Comparison of ENCODE assay signal across 10 cellular contexts in genomic region chr14:46048127-46048526, GRCh38.
DNase-seq lines count a peak whose midpoint lies in the region; TF ChIP-seq lines count a peak whose summit lies in the region.
"Had no signal": no experiment of that assay in that cellular context is flagged by ENCODE, and none has a peak within 500 bp of the region (broad histone marks: within the 10 kb centered on the region; RNA-seq: fewer than 3 reads in every experiment).

No MANE protein-coding gene starts in this region.

- no CpG with 5 or more reads among the region's 3 CpGs for WGBS in iPS DF 6.9 (ENCODE audit: insufficient coverage, insufficient read length)
- WGBS in suprapubic skin, result 34% methylated on average over 3 of the region's 3 CpGs

- intact Hi-C loops in posterior vena cava (cut with DNase I), result no loop called here

- H3K36me3 ChIP-seq in iPS DF 6.9 (ENCODE audit: control insufficient read depth, insufficient read depth, low read length) (no peaks in the 10 kb centered on the region), suprapubic skin (no peaks in the 10 kb centered on the region)
- H3K36me3 ChIP-seq: right atrium auricular region had no signal

- TF ChIP-seq POLR2A in suprapubic skin (IDR thresholded peaks at IDR 0.05), result no peak

- H3K4me3 ChIP-seq in iPS DF 6.9 (ENCODE audit: low read length) (no peak overlapping the region), suprapubic skin (no peak overlapping the region)
- H3K4me3 ChIP-seq: right atrium auricular region had no signal

- no peak for TF ChIP-seq CTCF in suprapubic skin (IDR thresholded peaks at IDR 0.05)

- no peak for TF ChIP-seq EP300 in suprapubic skin (IDR thresholded peaks at IDR 0.05)

- H3K27me3 ChIP-seq in iPS DF 6.9 (ENCODE audit: control insufficient read depth, insufficient read depth, low read length) (no peaks in the 10 kb centered on the region), suprapubic skin (no peaks in the 10 kb centered on the region)
- H3K27me3 ChIP-seq: right atrium auricular region had no signal

- H3K27ac ChIP-seq in iPS DF 6.9 (ENCODE audit: low read length), result no peak overlapping the region
- H3K27ac ChIP-seq in suprapubic skin, result no peak overlapping the region
- H3K27ac ChIP-seq: right atrium auricular region had no signal

- H3K4me1 ChIP-seq in iPS DF 6.9 (ENCODE audit: control insufficient read depth, insufficient read depth, low read length) (no peaks in the 10 kb centered on the region), suprapubic skin (no peaks in the 10 kb centered on the region)
- H3K4me1 ChIP-seq: right atrium auricular region had no signal

- no peaks in the 10 kb centered on the region for H3K9me3 ChIP-seq in iPS DF 6.9 (ENCODE audit: control insufficient read depth, insufficient read depth, low read length)
- no peaks in the 10 kb centered on the region for H3K9me3 ChIP-seq in suprapubic skin
- H3K9me3 ChIP-seq: right atrium auricular region had no signal

- POLR2A ChIA-PET in HEK293T (lab: Yijun Ruan, JAX), result no interaction called here

- peak; percentile 77 for DNase-seq in DMS53 (lab: John Stamatoyannopoulos, UW)
- DNase-seq in HEK293T (ENCODE audit: extremely low spot score), result peak; percentile 45
- peak; percentile 42 for DNase-seq in SK-N-DZ (ENCODE audit: low spot score)
- peak; percentile 50 for DNase-seq in iPS DF 6.9 (ENCODE audit: low read depth, low spot score)
- no peak for DNase-seq in T-helper 2 cell
- no peak for DNase-seq in suprapubic skin (ENCODE audit: low spot score in 2 of 2)
- no peak for DNase-seq in DMS79 (lab: John Stamatoyannopoulos, UW)
- no peak for DNase-seq in posterior vena cava (ENCODE audit: low spot score)
- DNase-seq: T-helper 17 cell had no signal

- CTCF ChIA-PET in HEK293T (lab: Yijun Ruan, JAX), result interaction anchor here (0.5 kb wide), 1 partner anchor 214 kb away, joined by 3 read pairs; no protein-coding TSS in a partner anchor

TF ChIP-seq in HEK293T, 16 proteins besides CTCF, POLR2A, EP300 and RAD21:
- TF ChIP-seq TARDBP (IDR thresholded peaks at IDR 0.05), result no peak
- TF ChIP-seq FOXM1 (IDR thresholded peaks at IDR 0.05; ENCODE audit: borderline replicate concordance), result no peak
- TF ChIP-seq FOXK2 (IDR thresholded peaks at IDR 0.05), result no peak
- TF ChIP-seq SP1 (IDR thresholded peaks at IDR 0.05), result no peak
- no peak for TF ChIP-seq PKNOX1 (IDR thresholded peaks at IDR 0.05)
- TF ChIP-seq NFRKB (IDR thresholded peaks at IDR 0.05), result no peak
TF ChIP-seq in HEK293T: peak in this region for 0.

Comparison
In these comparisons a context has a peak if more than half of its experiments do, and no peak if none do; other contexts are left out.
1. DNase-seq: peak in DMS53 (single experiment), HEK293T (single experiment), SK-N-DZ (single experiment) and iPS DF 6.9 (single experiment); none in T-helper 2 cell (0 of 5), suprapubic skin (0 of 2), DMS79 (single experiment) and posterior vena cava (single experiment).